Comparison of ENCODE assay signal across 14 cellular contexts in genomic region chr11:86201371-86201770, GRCh38.
"Had no signal": no experiment of that assay in that cellular context is flagged by ENCODE, and none has a peak within 500 bp of the region (broad histone marks: within the 10 kb centered on the region; RNA-seq: fewer than 3 reads in every experiment).

No MANE protein-coding gene starts in this region.

- FAIRE-seq: endothelial cell of umbilical vein, frontal cortex, keratinocyte, TTC549 had no signal

- H3K4me3 ChIP-seq: colonic mucosa, ovary had no signal

- H3K9me3 ChIP-seq: colonic mucosa, left ventricle myocardium inferior, ovary, stomach had no signal

- H3K4me1 ChIP-seq: colonic mucosa had no signal

- H3K27ac ChIP-seq: ovary had no signal

- DNase-seq: activated B cell treated with CpG ODN at 0.5 μM for 24 hours; activated T-cell treated with anti-CD3 and anti-CD28 coated beads for 4 hours; caudate nucleus; colonic mucosa; left ventricle myocardium inferior; mesendoderm; nephron progenitor cell; ovary; stimulated activated CD4-positive, alpha-beta T cell treated with anti-CD3 and anti-CD28 coated beads, Interleukin-4, amount 100 ng/mL, for 4 hours; stomach had no signal

- H3K36me3 ChIP-seq: colonic mucosa, left ventricle myocardium inferior, ovary, stomach had no signal

- H3K27me3 ChIP-seq: colonic mucosa, ovary, stomach had no signal
